Comparison of ENCODE assay signal across 9 cellular contexts in the genomic region with DNA sequence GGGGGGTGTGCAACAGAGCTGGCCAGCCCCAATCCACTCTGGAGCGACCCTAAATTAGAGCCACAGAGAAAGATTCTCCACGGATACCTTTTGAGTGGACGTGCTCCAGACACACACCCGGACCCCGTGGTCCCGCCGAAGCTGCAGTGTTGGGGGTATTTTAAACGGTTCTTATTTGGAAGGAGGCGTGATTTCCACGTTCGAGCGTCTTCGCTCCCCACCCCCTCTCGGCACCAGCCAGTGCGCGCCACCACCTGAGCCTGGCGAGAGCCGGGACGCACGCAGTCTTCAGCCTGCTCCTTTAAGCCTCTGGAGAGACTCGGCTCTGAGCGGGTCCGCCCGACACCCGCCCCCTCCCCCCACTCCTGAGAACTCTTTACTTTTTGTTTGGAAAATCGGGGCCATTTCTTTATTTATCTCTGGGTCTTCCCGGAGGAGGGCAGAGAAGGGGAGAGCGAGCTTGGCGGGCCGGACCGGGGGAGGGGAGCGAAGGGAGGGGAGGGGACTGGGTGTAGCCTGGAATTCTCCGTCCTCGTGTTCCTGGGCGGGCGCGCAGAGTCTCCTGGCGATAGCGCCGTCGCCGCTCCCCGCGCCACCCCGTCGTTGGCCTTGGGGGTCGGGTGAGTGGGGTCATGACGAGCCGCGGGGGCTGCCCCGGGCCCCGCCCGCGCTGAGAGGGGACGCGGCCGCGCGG. TPM values are rescaled to one million over a fixed set of nuclear protein-coding genes. Genes with fewer than 3 reads are reported as not detected.
DNase-seq lines count a peak whose midpoint lies in the region; ATAC-seq and TF ChIP-seq lines count a peak whose summit lies in the region.
"Had no signal": no experiment of that assay in that cellular context is flagged by ENCODE, and none has a peak within 500 bp of the region (broad histone marks: within the 10 kb centered on the region; RNA-seq: fewer than 3 reads in every experiment).

No MANE protein-coding gene starts in this region.

- H2AFZ ChIP-seq in PC-3 (ENCODE audit: low read length) (no peak overlapping the region), smooth muscle cell (ENCODE audit: low read depth) (no peak overlapping the region)

- H3K4me2 ChIP-seq in PC-3 (ENCODE audit: low read length) = 0 out of 2 replicates have a peak overlapping the region, but pooled peaks have one; percentile 16
- H3K4me2 ChIP-seq in smooth muscle cell = peak overlapping the region; percentile 85

- TF ChIP-seq CTCF in GM13976 (IDR thresholded peaks at IDR 0.05; ENCODE audit: borderline replicate concordance, control extremely low read depth, extremely low read depth, insufficient read depth, missing control alignments) (no peak), PC-3 (conservative IDR thresholded peaks at IDR 0.05; ENCODE audit: low read depth, low read length) (no peak), smooth muscle cell (IDR thresholded peaks at IDR 0.05; ENCODE audit: borderline replicate concordance, insufficient read depth, poor library complexity, severe bottlenecking) (no peak)

- H3K79me2 ChIP-seq in PC-3 (ENCODE audit: low read length) = no peaks in the 10 kb centered on the region
- no peaks in the 10 kb centered on the region for H3K79me2 ChIP-seq in smooth muscle cell (ENCODE audit: low read depth)

- DNase-seq in GM13976 (ENCODE audit: low spot score) (peak; percentile 10), PC-3 (no peak), smooth muscle cell (lab: John Stamatoyannopoulos, UW; ENCODE audit: unreplicated experiment) (no peak), middle frontal gyrus (ENCODE audit: extremely low spot score, low spot score) (no peak)
- DNase-seq: activated CD4-positive, alpha-beta T cell treated with anti-CD3 and anti-CD28 coated beads, Interleukin-2, amount 50 U/mL, for 48 hours; effector memory CD4-positive, alpha-beta T cell had no signal

- no peaks in the 10 kb centered on the region for H3K9me2 ChIP-seq in PC-3 (replicated peaks; ENCODE audit: low read length)

- H3K36me3 ChIP-seq in PC-3 (ENCODE audit: low read depth, low read length) (no peaks in the 10 kb centered on the region), iPS-15b (ENCODE audit: control insufficient read depth, insufficient read depth, low read length) (no peaks in the 10 kb centered on the region), smooth muscle cell (ENCODE audit: low read depth) (no peaks in the 10 kb centered on the region)

- H3K4me3 ChIP-seq in PC-3 (ENCODE audit: low read length) (no peak overlapping the region), iPS-15b (ENCODE audit: low read depth, low read length) (peak overlapping the region; percentile 71), smooth muscle cell (peak overlapping the region; percentile 46)

- H3K27ac ChIP-seq in PC-3 (ENCODE audit: low read length) = no peak overlapping the region
- no peak overlapping the region for H3K27ac ChIP-seq in smooth muscle cell (ENCODE audit: low read depth)

- H3K9ac ChIP-seq in PC-3 (ENCODE audit: low read length) (no peak overlapping the region), iPS-15b (ENCODE audit: low read depth, low read length) (no peak overlapping the region), smooth muscle cell (ENCODE audit: low read depth) (no peak overlapping the region)

- no peaks in the 10 kb centered on the region for H3K9me3 ChIP-seq in PC-3 (ENCODE audit: low read length)
- no peaks in the 10 kb centered on the region for H3K9me3 ChIP-seq in iPS-15b (ENCODE audit: control insufficient read depth, insufficient read depth, low read length)
- H3K9me3 ChIP-seq in smooth muscle cell (replicated peaks; ENCODE audit: low read depth) = no peaks in the 10 kb centered on the region

- H4K20me1 ChIP-seq in PC-3 (ENCODE audit: low read length) = no peaks in the 10 kb centered on the region
- H4K20me1 ChIP-seq in smooth muscle cell (ENCODE audit: low read depth) = no peaks in the 10 kb centered on the region

- CTCF ChIA-PET in PC-3 (lab: Charles Lee) = no interaction called here

- H3K27me3 ChIP-seq in PC-3 (ENCODE audit: low read length) (peaks cover 79% of the 10 kb centered on the region), iPS-15b (ENCODE audit: control insufficient read depth, insufficient read depth, low read length) (peaks cover 45% of the 10 kb centered on the region), smooth muscle cell (ENCODE audit: low read depth) (peaks cover 96% of the 10 kb centered on the region)

- intact Hi-C loops in PC-3 (cut with micrococcal nuclease) = no loop called here

- in situ Hi-C loops in GM13976 (cut with MboI; ENCODE audit: low sequenced_read_pairs, unreplicated experiment) = no loop called here

- H3F3A ChIP-seq in PC-3 (ENCODE audit: low read length, unreplicated experiment) (no peaks in the 10 kb centered on the region), smooth muscle cell (ENCODE audit: low read depth) (no peaks in the 10 kb centered on the region)

- H3K4me1 ChIP-seq in PC-3 (ENCODE audit: insufficient read depth, low read length) = no peaks in the 10 kb centered on the region
- peaks cover 4% of the 10 kb centered on the region for H3K4me1 ChIP-seq in iPS-15b (ENCODE audit: control insufficient read depth, insufficient read depth, low read length)
- H3K4me1 ChIP-seq in smooth muscle cell (ENCODE audit: low read depth) = peaks cover 14% of the 10 kb centered on the region

- BruUV-seq in PC-3 (replicated peaks; lab: Mats Ljungman, UMichigan) = no TSS peak

- POLR2A ChIA-PET in PC-3 (lab: Charles Lee; ENCODE audit: unreplicated experiment) = no interaction called here

- 2% methylated on average over 27 of the region's 59 CpGs for WGBS in smooth muscle cell (ENCODE audit: low lambda C conversion rate)

- ATAC-seq in PC-3 (no peak), GM21786 (IDR thresholded peaks at IDR 0.05; ENCODE audit: unreplicated experiment) (no peak), HG03108 (IDR thresholded peaks at IDR 0.05; ENCODE audit: unreplicated experiment) (no peak)

RNA-seq across cellular contexts. Expression of gene PTCHD1, which starts 0.7 kb away (rescaled TPM):
- total RNA-seq in PC-3 (2014; rRNA removed) (not detected in 2 replicates), smooth muscle cell (0.40 and 0.58 TPM in 2 replicates)
- 0.87 and 1.1 TPM in 2 replicates for polyA plus RNA-seq in smooth muscle cell
